In genomic region chr5:127700237-127700766, GRCh38 we compare ENCODE assay signal across 21 cellular contexts. TPM values are rescaled to one million over a fixed set of nuclear protein-coding genes. Genes with fewer than 3 reads are reported as not detected.
DNase-seq lines count a peak whose midpoint lies in the region; ATAC-seq, FAIRE-seq and TF ChIP-seq lines count a peak whose summit lies in the region.
"Had no signal": no experiment of that assay in that cellular context is flagged by ENCODE, and none has a peak within 500 bp of the region (broad histone marks: within the 10 kb centered on the region; RNA-seq: fewer than 3 reads in every experiment).

No MANE protein-coding gene starts in this region.

- H3K9ac ChIP-seq in K562 (ENCODE audit: insufficient read depth in 1 of 2, low read depth in 2 of 2, low read length in 2 of 2) = no peak overlapping the region
- H3K9ac ChIP-seq: GM23248, KMS-11 had no signal

- H3K36me3 ChIP-seq in K562 (ENCODE audit: control insufficient read depth, insufficient read depth, low read length) = no peaks in the 10 kb centered on the region
- H3K36me3 ChIP-seq: MG63, SJSA1 had no signal

- TF ChIP-seq POLR2A in K562 (conservative IDR thresholded peaks at IDR 0.05) = no peak

- H3K36me3 Mint-ChIP-seq in natural killer cell treated with Interleukin-12 subunit alpha and Interleukin-12 subunit beta and Interleukin-15 and Interleukin-18, amount 100 ng/mL, for 72 hours = no peaks in the 10 kb centered on the region
- H3K36me3 Mint-ChIP-seq: CD4-positive, CD25-positive, alpha-beta regulatory T cell had no signal

- no peak for ATAC-seq in K562
- ATAC-seq in natural killer cell treated with Interleukin-12 subunit alpha and Interleukin-12 subunit beta and Interleukin-15 and Interleukin-18, amount 100 ng/mL, for 72 hours = no peak
- ATAC-seq: HCT116 had no signal

- peaks cover 0 to 3% of the 10 kb centered on the region in 2 donors for H3K27me3 Mint-ChIP-seq in natural killer cell treated with Interleukin-12 subunit alpha and Interleukin-12 subunit beta and Interleukin-15 and Interleukin-18, amount 100 ng/mL, for 72 hours

- 2% methylated on average over 6 of the region's 6 CpGs for WGBS in K562 (ENCODE audit: insufficient coverage, low coverage, missing lambda C conversion rate)

- no peak overlapping the region for H3K4me3 ChIP-seq in K562
- H3K4me3 ChIP-seq: GM23248, MG63, SJSA1 had no signal

- H3K9me3 ChIP-seq in K562 (replicated peaks; ENCODE audit: control insufficient read depth, insufficient read depth, low read depth, low read length) = no peaks in the 10 kb centered on the region
- H3K9me3 ChIP-seq: MG63, SJSA1 had no signal

- no peak overlapping the region for H3K27ac ChIP-seq in K562 (ENCODE audit: extremely low read depth, low read depth, low read length)
- H3K27ac ChIP-seq: GM23248, KMS-11, SJSA1 had no signal

- POLR2A ChIA-PET in K562 (lab: Yijun Ruan, JAX) = no interaction called here
- POLR2A ChIA-PET in HEK293T (lab: Yijun Ruan, JAX) = no interaction called here

- FAIRE-seq in K562 (lab: Jason Lieb, UNC) = no peak
- FAIRE-seq: G401.6, HepG2 had no signal

- in situ Hi-C loops in K562 (cut with MboI) = no loop called here

- H3K4me1 Mint-ChIP-seq in natural killer cell treated with Interleukin-12 subunit alpha and Interleukin-12 subunit beta and Interleukin-15 and Interleukin-18, amount 100 ng/mL, for 72 hours (ENCODE audit: low read depth in 2 of 2) = no peaks in the 10 kb centered on the region

- no peaks in the 10 kb centered on the region for H4K20me1 ChIP-seq in K562 (replicated peaks; ENCODE audit: control insufficient read depth, insufficient read depth, low read length)

- no peaks in the 10 kb centered on the region for H3K4me1 ChIP-seq in K562 (replicated peaks in 1 of 2; ENCODE audit: control insufficient read depth in 2 of 2, insufficient read depth in 2 of 2, low read length in 2 of 2)

- H3K4me2 ChIP-seq in K562 (ENCODE audit: insufficient read depth, low read length) = no peak overlapping the region
- H3K4me2 ChIP-seq: KMS-11 had no signal

- no peak overlapping the region for H3K27ac Mint-ChIP-seq in natural killer cell treated with Interleukin-12 subunit alpha and Interleukin-12 subunit beta and Interleukin-15 and Interleukin-18, amount 100 ng/mL, for 72 hours
- H3K27ac Mint-ChIP-seq: CD4-positive, CD25-positive, alpha-beta regulatory T cell had no signal

- intact Hi-C loops in K562 (cut with micrococcal nuclease) = no loop called here

- CTCF ChIA-PET in K562 (lab: Yijun Ruan, JAX; ENCODE audit: low intra/inter-chr PET ratio) (no interaction called here), HEK293T (lab: Yijun Ruan, JAX) (no interaction called here)

- peak; percentile 22 for DNase-seq in M059J (ENCODE audit: low read depth)
- DNase-seq in K562 (ENCODE audit: extremely low read depth in 1 of 4, low spot score in 3 of 4) = no peak
- peak; percentile 6 for DNase-seq in kidney tubule cell (ENCODE audit: low spot score)
- DNase-seq in HEK293T (ENCODE audit: extremely low spot score) = no peak
- no peak for DNase-seq in anterior cingulate cortex (lab: John Stamatoyannopoulos, UW)
- no peak for DNase-seq in foreskin melanocyte
- DNase-seq in natural killer cell treated with Interleukin-12 subunit alpha and Interleukin-12 subunit beta and Interleukin-15 and Interleukin-18, amount 100 ng/mL, for 72 hours (ENCODE audit: low spot score) = no peak
- DNase-seq: Calu3; CD4-positive, CD25-positive, alpha-beta regulatory T cell; DMS53; GM23248; MG63; NCI-H187; NCI-H345; NCI-H526 treated with DMSO at 0.1 percent for 48 hours; SW 1271 had no signal

- BruUV-seq in K562 (replicated peaks; lab: Mats Ljungman, UMichigan) = no TSS peak

- TF ChIP-seq RAD21 in K562 (CRISPR knock-in tag; conservative IDR thresholded peaks at IDR 0.05 in 1 of 2, IDR thresholded peaks at IDR 0.05 in 1 of 2) = no peak

- peak overlapping the region; percentile 35; the same call in 1 of the 2 replicates for H2AFZ ChIP-seq in K562 (ENCODE audit: low read depth, low read length)
- H2AFZ ChIP-seq: GM23248 had no signal

- TF ChIP-seq EP300 in K562 (IDR thresholded peaks at IDR 0.05; ENCODE audit: low read length) = no peak

- H3K27me3 ChIP-seq in K562 (ENCODE audit: control insufficient read depth in 2 of 2, insufficient read depth in 2 of 2, low read length in 2 of 2) = no peaks in the 10 kb centered on the region; a peak in 1 of 5 replicates
- H3K27me3 ChIP-seq: MG63, SJSA1 had no signal

- H3K4me3 Mint-ChIP-seq in natural killer cell treated with Interleukin-12 subunit alpha and Interleukin-12 subunit beta and Interleukin-15 and Interleukin-18, amount 100 ng/mL, for 72 hours = no peak overlapping the region
- H3K4me3 Mint-ChIP-seq: CD4-positive, CD25-positive, alpha-beta regulatory T cell had no signal

- no peaks in the 10 kb centered on the region for H3K9me1 ChIP-seq in K562 (ENCODE audit: control insufficient read depth, insufficient read depth, low read length)

- H3K9me3 Mint-ChIP-seq in natural killer cell treated with Interleukin-12 subunit alpha and Interleukin-12 subunit beta and Interleukin-15 and Interleukin-18, amount 100 ng/mL, for 72 hours = no peaks in the 10 kb centered on the region
- H3K9me3 Mint-ChIP-seq: CD4-positive, CD25-positive, alpha-beta regulatory T cell had no signal

- TF ChIP-seq CTCF in K562 (IDR thresholded peaks at IDR 0.05 in 2 of 3, conservative IDR thresholded peaks at IDR 0.05 in 1 of 3; ENCODE audit: insufficient read depth in 2 of 3, low read depth in 1 of 3, low read length in 3 of 3) = no peak

- no peaks in the 10 kb centered on the region for H3K79me2 ChIP-seq in K562 (ENCODE audit: control insufficient read depth, insufficient read depth, low read length)

TF ChIP-seq in K562, 482 proteins besides CTCF, POLR2A, EP300 and RAD21:
- TF ChIP-seq NUFIP1 (IDR thresholded peaks at IDR 0.05; ENCODE audit: partially characterized antibody) = no peak
TF ChIP-seq in K562: peak in this region for 0.

TF ChIP-seq in HEK293T, 16 proteins besides CTCF, POLR2A, EP300 and RAD21:
- TF ChIP-seq FOXM1 (IDR thresholded peaks at IDR 0.05; ENCODE audit: borderline replicate concordance) = no peak
- no peak for TF ChIP-seq BHLHE40 (IDR thresholded peaks at IDR 0.05; ENCODE audit: borderline replicate concordance)
- TF ChIP-seq L3MBTL2 (conservative IDR thresholded peaks at IDR 0.05) = no peak
- TF ChIP-seq FOXK2 (IDR thresholded peaks at IDR 0.05) = no peak
- no peak for TF ChIP-seq HDGF (IDR thresholded peaks at IDR 0.05; ENCODE audit: borderline replicate concordance)
- TF ChIP-seq ZNF384 (IDR thresholded peaks at IDR 0.05) = no peak
- no peak for TF ChIP-seq FOXA1 (IDR thresholded peaks at IDR 0.05)

RNA-seq across cellular contexts. Expression of gene CCDC192, which starts 2.9 kb away (rescaled TPM):
- not detected in 2 replicates for total RNA-seq in M059J (2014; rRNA removed; shearing (Covaris generic))
- 1.9 and 3.5 TPM in 2 replicates for total RNA-seq in K562 (2011; cell fraction: chromatin; rRNA removed; ENCODE audit: low replicate concordance)
- total RNA-seq in K562 (2011; cell fraction: nucleolus; rRNA removed) = 4.5 TPM in 1 of 2 replicates, not detected in the other
- 0.95 and 2.1 TPM in 2 replicates for total RNA-seq in K562 (2011; cell fraction: nucleoplasm; rRNA removed)
- total RNA-seq in K562 (2014; rRNA removed) = 0.54 TPM in 1 of 2 replicates, not detected in the other
- 0.22 and 0.62 TPM in 2 replicates for total RNA-seq in K562 (2014; rRNA removed; fragmentation: Illumina TruSeq; extraction: Trizol)
- total RNA-seq in K562 (2015; rRNA removed; fragmentation: Illumina TruSeq; extraction: Trizol) = 0.29 and 0.41 TPM in 2 replicates
- total RNA-seq in K562 (2021) = not detected in 2 replicates
- polyA plus RNA-seq in K562 (2011; rRNA removed) = 0.11 and 0.29 TPM in 2 replicates
- polyA plus RNA-seq in K562 (2011; cell fraction: cytosol; rRNA removed) = 0.25 TPM in 1 of 2 replicates, not detected in the other
- polyA plus RNA-seq in K562 (2011; cell fraction: nucleus; rRNA removed) = 0.17 and 0.34 TPM in 2 replicates
- polyA plus RNA-seq in K562 (2012) = 0.47 and 0.64 TPM in 2 replicates
- polyA plus RNA-seq in K562 (2014; fragmentation: Illumina TruSeq; extraction: Trizol) = 0.21 TPM in 1 of 2 replicates, not detected in the other
- under 1 TPM; 0.38 to 0.66 TPM for polyA plus RNA-seq in K562 (2014; fragmentation: Nextera tagmentation; extraction: Ambion mirVana)
- 0.45 TPM in 1 of 2 replicates, not detected in the other for polyA plus RNA-seq in K562 (2014; rRNA removed)
- polyA minus RNA-seq in K562 (2011; rRNA and poly(A)+ RNA removed) = 0.45 TPM in 1 of 2 replicates, not detected in the other
- polyA minus RNA-seq in K562 (2011; cell fraction: cytosol; rRNA and poly(A)+ RNA removed) = not detected in 2 replicates
- polyA minus RNA-seq in K562 (2011; cell fraction: nucleus; rRNA and poly(A)+ RNA removed) = 0.44 and 0.94 TPM in 2 replicates
- not detected for total RNA-seq in natural killer cell treated with Interleukin-12 subunit alpha and Interleukin-12 subunit beta and Interleukin-15 and Interleukin-18, amount 100 ng/mL, for 72 hours
- total RNA-seq: CD4-positive, CD25-positive, alpha-beta regulatory T cell; GM23248; HepG2; SJSA1 had no signal
- polyA plus RNA-seq: HepG2 had no signal

RNA-seq across cellular contexts. Expression of gene CTXN3, which starts 51.4 kb away (rescaled TPM):
- not detected in 2 replicates for total RNA-seq in M059J (2014; rRNA removed; shearing (Covaris generic))
- total RNA-seq in K562 (2011; cell fraction: chromatin; rRNA removed; ENCODE audit: low replicate concordance) = not detected in 2 replicates
- not detected in 2 replicates for total RNA-seq in K562 (2011; cell fraction: nucleolus; rRNA removed)
- not detected in 2 replicates for total RNA-seq in K562 (2011; cell fraction: nucleoplasm; rRNA removed)
- total RNA-seq in K562 (2014; rRNA removed) = not detected in 2 replicates
- total RNA-seq in K562 (2014; rRNA removed; fragmentation: Illumina TruSeq; extraction: Trizol) = not detected in 2 replicates
- not detected in 2 replicates for total RNA-seq in K562 (2015; rRNA removed; fragmentation: Illumina TruSeq; extraction: Trizol)
- total RNA-seq in K562 (2021) = not detected in 2 replicates
- not detected in 2 replicates for polyA plus RNA-seq in K562 (2011; rRNA removed)
- polyA plus RNA-seq in K562 (2011; cell fraction: cytosol; rRNA removed) = not detected in 2 replicates
- polyA plus RNA-seq in K562 (2011; cell fraction: nucleus; rRNA removed) = not detected in 2 replicates
- polyA plus RNA-seq in K562 (2012) = not detected in 2 replicates
- polyA plus RNA-seq in K562 (2014; fragmentation: Illumina TruSeq; extraction: Trizol) = not detected in 2 replicates
- not detected for polyA plus RNA-seq in K562 (2014; fragmentation: Nextera tagmentation; extraction: Ambion mirVana)
- not detected in 2 replicates for polyA plus RNA-seq in K562 (2014; rRNA removed)
- polyA minus RNA-seq in K562 (2011; rRNA and poly(A)+ RNA removed) = not detected in 2 replicates
- not detected in 2 replicates for polyA minus RNA-seq in K562 (2011; cell fraction: cytosol; rRNA and poly(A)+ RNA removed)
- not detected in 2 replicates for polyA minus RNA-seq in K562 (2011; cell fraction: nucleus; rRNA and poly(A)+ RNA removed)
- total RNA-seq in natural killer cell treated with Interleukin-12 subunit alpha and Interleukin-12 subunit beta and Interleukin-15 and Interleukin-18, amount 100 ng/mL, for 72 hours = not detected
- total RNA-seq: Calu3; CD4-positive, CD25-positive, alpha-beta regulatory T cell; GM23248; HepG2; SJSA1 had no signal
- polyA plus RNA-seq: CD4-positive, CD25-positive, alpha-beta regulatory T cell; GM23248; HepG2 had no signal

Comparison
In these comparisons a context has a peak if more than half of its experiments do, and no peak if none do; other contexts are left out.
1. DNase-seq: peak in M059J (single experiment) and kidney tubule cell (single experiment); none in K562 (0 of 4), HEK293T (single experiment), anterior cingulate cortex (0 of 58), foreskin melanocyte (single experiment) and natural killer cell treated with Interleukin-12 subunit alpha and Interleukin-12 subunit beta and Interleukin-15 and Interleukin-18, amount 100 ng/mL, for 72 hours (single experiment).